Comparison of ENCODE assay signal across 24 cellular contexts in genomic region chr15:101283931-101284330, GRCh38.
"Had no signal": no experiment of that assay in that cellular context is flagged by ENCODE, and none has a peak within 500 bp of the region (broad histone marks: within the 10 kb centered on the region; RNA-seq: fewer than 3 reads in every experiment).

No MANE protein-coding gene starts in this region.

- DNase-seq: activated B cell treated with CpG ODN at 0.5 μM for 24 hours; activated CD4-positive, alpha-beta T cell treated with anti-CD3 and anti-CD28 coated beads for 1 hour; activated CD4-positive, alpha-beta T cell treated with anti-CD3 and anti-CD28 coated beads, Interleukin-2, amount 10 ng/mL, durations not matched to agents 7 days and 5 days; activated CD8-positive, alpha-beta memory T cell treated with anti-CD3 and anti-CD28 coated beads, Interleukin-2, amount 50 U/mL, for 48 hours; activated CD8-positive, alpha-beta T cell treated with anti-CD3 and anti-CD28 coated beads, Interleukin-2, amount 10 ng/mL, durations not matched to agents 7 days and 5 days; activated naive CD8-positive, alpha-beta T cell treated with anti-CD3 and anti-CD28 coated beads, Interleukin-2, amount 50 U/mL, for 24 hours; amniotic stem cell; Karpas-422; MM.1S; NCI-H1105; NCI-H1436; NCI-H1694 treated with DMSO at 0.1 percent for 48 hours; NCI-H2029 treated with DMSO at 0.1 percent for 48 hours; NCI-H345; NCI-H510A; NCI-H526 treated with DMSO at 0.1 percent for 48 hours; NCI-H82; SIG-M5; T-helper 17 cell; T-helper 9 cell had no signal

- H3K4me3 ChIP-seq: K562 had no signal

- ATAC-seq: activated CD8-positive, alpha-beta T cell treated with anti-CD3 and anti-CD28 coated beads, Interleukin-2, amount 10 ng/mL, durations not matched to agents 7 days and 5 days; activated naive CD4-positive, alpha-beta T cell treated with anti-CD3 and anti-CD28 coated beads, Interleukin-2, amount 50 U/mL, for 72 hours; activated naive CD8-positive, alpha-beta T cell treated with anti-CD3 and anti-CD28 coated beads, Interleukin-2, amount 50 U/mL, for 24 hours; K562; T-helper 17 cell had no signal

- H3K9me3 Mint-ChIP-seq: activated B cell treated with CpG ODN at 0.5 μM for 24 hours; activated CD4-positive, alpha-beta T cell treated with anti-CD3 and anti-CD28 coated beads, Interleukin-2, amount 10 ng/mL, durations not matched to agents 7 days and 5 days; activated naive CD4-positive, alpha-beta T cell treated with anti-CD3 and anti-CD28 coated beads, Interleukin-2, amount 50 U/mL, for 72 hours; activated naive CD8-positive, alpha-beta T cell treated with anti-CD3 and anti-CD28 coated beads, Interleukin-2, amount 50 U/mL, for 24 hours; brain; central memory CD8-positive, alpha-beta T cell had no signal

- H3K27me3 Mint-ChIP-seq: activated B cell treated with CpG ODN at 0.5 μM for 24 hours; activated CD4-positive, alpha-beta T cell treated with anti-CD3 and anti-CD28 coated beads, Interleukin-2, amount 10 ng/mL, durations not matched to agents 7 days and 5 days; activated naive CD8-positive, alpha-beta T cell treated with anti-CD3 and anti-CD28 coated beads, Interleukin-2, amount 50 U/mL, for 24 hours; brain; central memory CD8-positive, alpha-beta T cell; T-helper 17 cell had no signal

- H3K4me3 Mint-ChIP-seq: activated B cell treated with CpG ODN at 0.5 μM for 24 hours; activated CD4-positive, alpha-beta T cell treated with anti-CD3 and anti-CD28 coated beads, Interleukin-2, amount 10 ng/mL, durations not matched to agents 7 days and 5 days; activated CD8-positive, alpha-beta T cell treated with anti-CD3 and anti-CD28 coated beads, Interleukin-2, amount 10 ng/mL, durations not matched to agents 7 days and 5 days; activated naive CD8-positive, alpha-beta T cell treated with anti-CD3 and anti-CD28 coated beads, Interleukin-2, amount 50 U/mL, for 24 hours; brain; central memory CD8-positive, alpha-beta T cell; T-helper 17 cell had no signal

- H3K27ac Mint-ChIP-seq: activated B cell treated with CpG ODN at 0.5 μM for 24 hours; activated CD4-positive, alpha-beta T cell treated with anti-CD3 and anti-CD28 coated beads, Interleukin-2, amount 10 ng/mL, durations not matched to agents 7 days and 5 days; activated CD8-positive, alpha-beta T cell treated with anti-CD3 and anti-CD28 coated beads, Interleukin-2, amount 10 ng/mL, durations not matched to agents 7 days and 5 days; activated naive CD8-positive, alpha-beta T cell treated with anti-CD3 and anti-CD28 coated beads, Interleukin-2, amount 50 U/mL, for 24 hours; brain; T-helper 17 cell had no signal

- H3K4me1 Mint-ChIP-seq: brain had no signal
